Comparison of ENCODE assay signal across 30 cellular contexts in genomic region chr14:101500061-101500460, GRCh38.
"Had no signal": no experiment of that assay in that cellular context is flagged by ENCODE, and none has a peak within 500 bp of the region (broad histone marks: within the 10 kb centered on the region; RNA-seq: fewer than 3 reads in every experiment).

No MANE protein-coding gene starts in this region.

- H3K4me1 ChIP-seq: colonic mucosa, gastrocnemius medialis, parathyroid adenoma, psoas muscle had no signal

- H3K4me3 Mint-ChIP-seq: activated naive CD8-positive, alpha-beta T cell; nephron progenitor cell; type B pancreatic cell had no signal

- H3K9me3 Mint-ChIP-seq: type B pancreatic cell had no signal

- H3K36me3 Mint-ChIP-seq: activated naive CD8-positive, alpha-beta T cell; type B pancreatic cell had no signal

- H3K27ac Mint-ChIP-seq: activated naive CD8-positive, alpha-beta T cell; nephron progenitor cell; type B pancreatic cell had no signal

- H3K27ac ChIP-seq: body of pancreas, colonic mucosa, gastrocnemius medialis, parathyroid adenoma, psoas muscle, thoracic aorta, VCaP had no signal

- H3K27me3 ChIP-seq: body of pancreas, colonic mucosa, vagina had no signal

- ATAC-seq: body of pancreas; gastrocnemius medialis; mucosa of descending colon; psoas muscle; right cardiac atrium; stimulated activated naive CD8-positive, alpha-beta T cell treated with anti-CD3 and anti-CD28 coated beads, Interleukin-15, Interleukin-2, amounts not matched to agents 100 U/mL and 50 U/mL, for 24 hours had no signal

- H3K9me3 ChIP-seq: body of pancreas, colonic mucosa, gastrocnemius medialis, mucosa of descending colon, psoas muscle, thoracic aorta, vagina had no signal

- H3K4me3 ChIP-seq: body of pancreas, colonic mucosa, dorsolateral prefrontal cortex, gastrocnemius medialis, lung, mucosa of descending colon, psoas muscle, thoracic aorta, vagina had no signal

- H3K36me3 ChIP-seq: colonic mucosa, gastrocnemius medialis, thoracic aorta, vagina had no signal

- DNase-seq: activated CD4-positive, alpha-beta T cell treated with anti-CD3 and anti-CD28 coated beads for 48 hours; activated CD4-positive, alpha-beta T cell treated with anti-CD3 and anti-CD28 coated beads, Interleukin-2, amount 50 U/mL, for 48 hours; activated CD8-positive, alpha-beta memory T cell treated with anti-CD3 and anti-CD28 coated beads for 24 hours; activated effector memory CD4-positive, alpha-beta T cell treated with Interleukin-2 at 50 U/mL for 16 hours; activated naive CD4-positive, alpha-beta T cell treated with Interleukin-2 at 50 U/mL for 16 hours; anterior cingulate cortex; cerebellar nuclear complex; effector memory CD4-positive, alpha-beta T cell; erythroblast; gastrocnemius medialis; hippocampal formation; mesendoderm; mucosa of descending colon; nephron progenitor cell; psoas muscle; stimulated activated CD4-positive, alpha-beta T cell treated with anti-CD3 and anti-CD28 coated beads, Interleukin-12 subunit alpha, Interleukin-12 subunit beta, amount 100 ng/mL, for 4 hours; stimulated activated CD4-positive, alpha-beta T cell treated with anti-CD3 and anti-CD28 coated beads, Interleukin-4, amount 100 ng/mL, for 1 hour; stimulated activated naive CD8-positive, alpha-beta T cell treated with anti-CD3 and anti-CD28 coated beads, Interleukin-15, Interleukin-2, amounts not matched to agents 100 U/mL and 50 U/mL, for 24 hours; T-helper 9 cell had no signal
